In the genomic region with DNA sequence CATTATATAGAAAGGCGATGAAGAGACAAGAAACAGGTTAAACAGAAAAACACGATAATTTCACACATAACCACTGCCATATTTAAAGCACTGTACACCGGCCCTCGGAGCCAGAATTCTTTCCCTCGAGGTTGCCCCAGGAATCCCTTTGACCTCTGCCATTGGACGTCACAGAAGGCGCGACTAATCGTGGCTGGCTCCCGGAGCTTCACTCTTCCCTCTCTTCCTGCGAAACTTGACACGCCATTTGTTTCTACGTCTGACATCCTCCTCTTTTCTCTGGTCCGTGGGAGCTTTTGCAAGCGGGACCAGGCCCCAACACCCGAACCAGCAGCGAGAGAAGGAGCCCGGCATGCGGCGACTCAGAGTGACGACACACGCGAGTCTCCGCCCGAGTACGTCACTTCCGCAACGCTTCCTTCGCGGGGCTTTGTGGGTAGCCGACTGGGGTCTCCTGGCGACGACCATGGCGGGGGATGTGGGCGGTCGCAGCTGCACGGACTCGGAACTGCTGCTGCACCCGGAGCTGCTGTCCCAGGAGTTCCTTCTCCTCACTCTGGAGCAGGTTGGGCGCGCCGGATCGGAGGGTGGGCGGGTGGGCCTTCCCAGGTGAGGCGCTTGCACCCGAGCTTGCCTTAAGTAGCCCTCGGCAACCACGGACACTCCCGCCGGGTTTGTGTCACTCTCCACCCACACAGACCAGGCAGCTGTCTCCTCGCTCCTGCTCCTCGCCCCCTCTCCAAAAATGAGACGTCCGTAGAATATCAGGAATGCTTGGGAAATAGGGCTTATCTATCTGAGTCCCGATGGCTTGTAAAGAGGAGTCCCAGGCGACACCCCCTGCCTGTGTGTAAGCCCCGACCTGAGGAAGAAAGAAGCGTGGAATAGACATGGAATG, we compare ENCODE assay signal across 8 cellular contexts. TPM values are rescaled to one million over a fixed set of nuclear protein-coding genes. Genes with fewer than 3 reads are reported as not detected.
DNase-seq lines count a peak whose midpoint lies in the region; ATAC-seq, FAIRE-seq and TF ChIP-seq lines count a peak whose summit lies in the region.

A gene (plus strand): TSS at position 419 of the 898 bp plus-strand sequence. CDS start 48 bp downstream, at position 467.

- H3K27me3 ChIP-seq in keratinocyte (ENCODE audit: control insufficient read depth, extremely low read depth, insufficient read depth, low read length) = no peaks in the 10 kb centered on the region

- no peaks in the 10 kb centered on the region for H3K9me1 ChIP-seq in keratinocyte (ENCODE audit: control insufficient read depth, extremely low read depth, insufficient read depth, low read length)

- H4K20me1 ChIP-seq in keratinocyte (ENCODE audit: control insufficient read depth, extremely low read depth, insufficient read depth, low read length) = no peaks in the 10 kb centered on the region

- FAIRE-seq in keratinocyte (lab: Jason Lieb, UNC) = peak; percentile 65

- H3K27ac ChIP-seq in keratinocyte (ENCODE audit: control insufficient read depth, insufficient read depth, low read length) = peak within 1 kb of the TSS; percentile 99

- peak within 1 kb of the TSS; percentile 77 to 100 (median 99) for H3K4me3 ChIP-seq in keratinocyte (ENCODE audit: control insufficient read depth in 2 of 3, extremely low read depth in 1 of 3, insufficient read depth in 2 of 3, low read depth in 1 of 3, low read length in 3 of 3)

- peaks cover 50% of the 10 kb centered on the region for H3K79me2 ChIP-seq in keratinocyte (ENCODE audit: control insufficient read depth, insufficient read depth, low read length)

- H2AFZ ChIP-seq in keratinocyte (ENCODE audit: control insufficient read depth, low read length) = peak within 1 kb of the TSS; percentile 99

- peaks cover 16% of the 10 kb centered on the region for H3K4me1 ChIP-seq in keratinocyte (ENCODE audit: control insufficient read depth, extremely low read depth, insufficient read depth, low read length)

- dilution Hi-C loops in keratinocyte (cut with MboI; ENCODE audit: extremely low pct_ligation_motif_present, low sequenced_read_pairs) = no loop called here

- DNase-seq in AG20443 (ENCODE audit: low spot score) = peak; percentile 91
- DNase-seq in NCI-H446 treated with DMSO at 0.1 percent for 48 hours (lab: John Stamatoyannopoulos, UW) = peak; percentile 72
- DNase-seq in cerebellar cortex (ENCODE audit: low spot score) = peak; percentile 88
- no peak for DNase-seq in keratinocyte (ENCODE audit: low read depth, low spot score)
- peak; percentile 68 to 81 for DNase-seq in stimulated activated CD4-positive, alpha-beta T cell treated with anti-CD3 and anti-CD28 coated beads, Interleukin-15, amount 100 ng/mL, for 1 hour (ENCODE audit: low read depth in 1 of 2, low spot score in 1 of 2)

- ATAC-seq in GM19043 (IDR thresholded peaks at IDR 0.05; ENCODE audit: low read depth, unreplicated experiment) (peak; percentile 94), HG03354 (IDR thresholded peaks at IDR 0.05; ENCODE audit: poor library complexity, severe bottlenecking, unreplicated experiment) (peak; percentile 94)
- ATAC-seq in activated CD4-positive, CD25-positive, alpha-beta regulatory T cell treated with anti-CD3 and anti-CD28 coated beads, Interleukin-2, amount 50 U/mL, for 24 hours = peak; percentile 94 to 96

- TF ChIP-seq CTCF in keratinocyte (optimal IDR thresholded peaks at IDR 0.05 in 1 of 3, IDR thresholded peaks at IDR 0.05 in 1 of 3, conservative IDR thresholded peaks at IDR 0.05 in 1 of 3; ENCODE audit: extremely low read depth in 1 of 3, insufficient read depth in 2 of 3, low read length in 3 of 3) = no peak

- peak within 1 kb of the TSS; percentile 99 for H3K9ac ChIP-seq in keratinocyte (ENCODE audit: control insufficient read depth, extremely low read depth, insufficient read depth, low read length)

- peak within 1 kb of the TSS; percentile 90 for H3K4me2 ChIP-seq in keratinocyte (ENCODE audit: control insufficient read depth, extremely low read depth, insufficient read depth, low read depth, low read length)

- H3K9me3 ChIP-seq in keratinocyte (ENCODE audit: control insufficient read depth, low read depth, low read length) = no peaks in the 10 kb centered on the region

- H3K36me3 ChIP-seq in keratinocyte (ENCODE audit: control insufficient read depth in 2 of 2, extremely low read depth in 1 of 2, insufficient read depth in 2 of 2, low read length in 2 of 2) = peaks cover 9 to 14% of the 10 kb centered on the region in 2 experiments

RNA-seq across cellular contexts. Expression of the gene that starts here (rescaled TPM):
- 13.1 to 19.4 TPM (median 14.5 TPM) in 3 replicates for polyA plus RNA-seq in keratinocyte
- polyA plus RNA-seq in keratinocyte (2011; ENCODE audit: low read depth) = 43.2 TPM
- 11.8 and 17.0 TPM in 2 replicates for polyA plus RNA-seq in keratinocyte (2011; cell fraction: cytosol; rRNA removed)
- 13.9 and 18.8 TPM in 2 replicates for polyA plus RNA-seq in keratinocyte (2011; cell fraction: nucleus; rRNA removed)
- 12.3 and 18.3 TPM in 2 replicates for polyA plus RNA-seq in keratinocyte (2012; ENCODE audit: low replicate concordance)
- polyA minus RNA-seq in keratinocyte = 3.6 to 6.0 TPM (median 4.7 TPM) in 3 replicates
- 4.2 TPM for polyA minus RNA-seq in keratinocyte (2011; cell fraction: cytosol; rRNA and poly(A)+ RNA removed)
- polyA minus RNA-seq in keratinocyte (2011; cell fraction: nucleus; rRNA and poly(A)+ RNA removed) = 3.3 and 9.2 TPM in 2 replicates
